Comparison of ENCODE assay signal across 8 cellular contexts in genomic region chrX:11137543-11138139, GRCh38. TPM values are rescaled to one million over a fixed set of nuclear protein-coding genes. Genes with fewer than 3 reads are reported as not detected.
A peak's percentile ranks its signal among the peaks of the same experiment; 100 is the strongest.
DNase-seq lines count a peak whose midpoint lies in the region; ATAC-seq and TF ChIP-seq lines count a peak whose summit lies in the region.

No MANE protein-coding gene starts in this region.

- CTCF ChIA-PET in activated CD4-positive, alpha-beta memory T cell treated with anti-CD3 and anti-CD28 coated beads for 36 hours (lab: Charles Lee): interaction anchor here (0.7 to 3.7 kb wide), 3 partner anchors 8 to 947 kb away, joined by 3 to 29 read pairs (median 3); no protein-coding TSS in a partner anchor

- peaks cover 0 to 25% (median 0%) of the 10 kb centered on the region in 7 donors for H3K27me3 ChIP-seq in heart right ventricle
- H3K27me3 ChIP-seq in esophagus muscularis mucosa: no peaks in the 10 kb centered on the region

- 35 to 43% methylated on average over 6 of the region's 6 CpGs for WGBS in heart right ventricle, 2 donors
- WGBS in esophagus muscularis mucosa: 25% methylated on average over 6 of the region's 6 CpGs

- H3K36me3 Mint-ChIP-seq in activated CD4-positive, alpha-beta memory T cell treated with anti-CD3 and anti-CD28 coated beads for 36 hours: no peaks in the 10 kb centered on the region

- H3K27ac ChIP-seq in heart right ventricle: no peak overlapping the region
- no peak overlapping the region for H3K27ac ChIP-seq in esophagus muscularis mucosa (replicated peaks in 1 of 4)

- H3K27me3 Mint-ChIP-seq in activated CD4-positive, alpha-beta memory T cell treated with anti-CD3 and anti-CD28 coated beads for 36 hours: peaks cover 4% of the 10 kb centered on the region

- no peak overlapping the region for H3K4me3 ChIP-seq in heart right ventricle
- no peak overlapping the region for H3K4me3 ChIP-seq in esophagus muscularis mucosa
- H3K4me3 ChIP-seq in retinal pigment epithelial cell (ENCODE audit: low read length): no peak overlapping the region

- no peaks in the 10 kb centered on the region for H3K4me1 Mint-ChIP-seq in activated CD4-positive, alpha-beta memory T cell treated with anti-CD3 and anti-CD28 coated beads for 36 hours (ENCODE audit: low read depth)

- no peak overlapping the region for H3K27ac Mint-ChIP-seq in activated CD4-positive, alpha-beta memory T cell treated with anti-CD3 and anti-CD28 coated beads for 36 hours

- intact Hi-C loops in heart right ventricle (cut with DNase I): loop anchor here in 3 of 10 donors (2.0 to 5.0 kb wide), 2 partner anchors 949 to 950 kb away; no protein-coding TSS in a partner anchor
- intact Hi-C loops in left ventricle myocardium superior (cut with micrococcal nuclease): no loop called here
- intact Hi-C loops in esophagus muscularis mucosa (cut with DNase I): loop anchor here (2.0 kb wide), 1 partner anchor 947 kb away; no protein-coding TSS in a partner anchor
- intact Hi-C loops in activated CD4-positive, alpha-beta memory T cell treated with anti-CD3 and anti-CD28 coated beads for 36 hours (cut with micrococcal nuclease): loop anchor here (2.0 to 5.0 kb wide), 2 partner anchors 415 to 949 kb away; no protein-coding TSS in a partner anchor

- no peak for TF ChIP-seq POLR2A in esophagus muscularis mucosa (IDR thresholded peaks at IDR 0.05; ENCODE audit: low read depth)

- no peaks in the 10 kb centered on the region for H3K36me3 ChIP-seq in heart right ventricle
- H3K36me3 ChIP-seq in esophagus muscularis mucosa: peaks cover 0 to 10% (median 0%) of the 10 kb centered on the region in 4 donors

- TF ChIP-seq EP300 in esophagus muscularis mucosa (IDR thresholded peaks at IDR 0.05): no peak

- no peak overlapping the region for H3K4me3 Mint-ChIP-seq in activated CD4-positive, alpha-beta memory T cell treated with anti-CD3 and anti-CD28 coated beads for 36 hours

- POLR2A ChIA-PET in activated CD4-positive, alpha-beta memory T cell treated with anti-CD3 and anti-CD28 coated beads for 36 hours (lab: Charles Lee): no interaction called here

- H3K9me3 Mint-ChIP-seq in activated CD4-positive, alpha-beta memory T cell treated with anti-CD3 and anti-CD28 coated beads for 36 hours: no peaks in the 10 kb centered on the region

- peak; percentile 25 to 81 (median 67) for TF ChIP-seq CTCF in heart right ventricle (IDR thresholded peaks at IDR 0.05)
- TF ChIP-seq CTCF in esophagus muscularis mucosa (IDR thresholded peaks at IDR 0.05): peak; percentile 66 to 84 (median 69)
- peak; percentile 68 for TF ChIP-seq CTCF in retinal pigment epithelial cell (conservative IDR thresholded peaks at IDR 0.05; ENCODE audit: low read depth, low read length)

- H3K4me1 ChIP-seq in heart right ventricle (peaks cover 0 to 3% (median 0%) of the 10 kb centered on the region in 9 donors), esophagus muscularis mucosa (peaks cover 0 to 8% (median 0%) of the 10 kb centered on the region in 4 donors)

- no peak for DNase-seq in heart right ventricle
- no peak for DNase-seq in left ventricle myocardium superior
- DNase-seq in NCI-H69 (lab: John Stamatoyannopoulos, UW): peak; percentile 10
- DNase-seq in esophagus muscularis mucosa (ENCODE audit: extremely low spot score): no peak
- no peak for DNase-seq in retinal pigment epithelial cell (ENCODE audit: low read depth)
- no peak for DNase-seq in NCI-H1092 (lab: John Stamatoyannopoulos, UW)
- DNase-seq in GM19238 (ENCODE audit: insufficient read length, low spot score): no peak
- DNase-seq in activated CD4-positive, alpha-beta memory T cell treated with anti-CD3 and anti-CD28 coated beads for 36 hours: no peak

- H3K9me3 ChIP-seq in heart right ventricle: no peaks in the 10 kb centered on the region
- no peaks in the 10 kb centered on the region for H3K9me3 ChIP-seq in esophagus muscularis mucosa

- ATAC-seq in heart right ventricle: no peak
- no peak for ATAC-seq in left ventricle myocardium superior

RNA-seq across cellular contexts. Expression of gene HCCS, which starts 26.5 kb away (rescaled TPM):
- total RNA-seq in heart right ventricle (10 to 100 TPM; 44.5 to 67.0 (median 62.9) TPM), left ventricle myocardium superior (57.7 TPM), esophagus muscularis mucosa (10 to 100 TPM; 17.7 to 24.2 (median 22.0) TPM)
- 10 to 100 TPM; 21.1 to 47.4 TPM for polyA plus RNA-seq in heart right ventricle
- 10 to 100 TPM; 23.5 to 26.8 TPM for total RNA-seq in activated CD4-positive, alpha-beta memory T cell treated with anti-CD3 and anti-CD28 coated beads for 36 hours
